ENCODE assay signal across 1 cellular context in genomic region chr11:506950-507726, GRCh38.
A peak's percentile ranks its signal among the peaks of the same experiment; 100 is the strongest.
TF ChIP-seq lines count a peak whose summit lies in the region.

TSS of gene RNH1 (minus strand) at chr11:507242. CDS start at chr11:502162, 5,080 bp downstream.

TF ChIP-seq in HepG2, 621 proteins besides CTCF, POLR2A, EP300 and RAD21 (continued from another document and continues in another):
- TF ChIP-seq ZNF704 (CRISPR knock-in tag; IDR thresholded peaks at IDR 0.05; ENCODE audit: borderline replicate concordance) (no peak), MED13 (CRISPR knock-in tag; IDR thresholded peaks at IDR 0.05) (no peak), STAG1 (CRISPR knock-in tag; IDR thresholded peaks at IDR 0.05) (no peak), ZNF800 (CRISPR knock-in tag; IDR thresholded peaks at IDR 0.05) (no peak), KLF13 (CRISPR knock-in tag; IDR thresholded peaks at IDR 0.05) (no peak), ZNF281 (CRISPR knock-in tag; IDR thresholded peaks at IDR 0.05; ENCODE audit: borderline replicate concordance) (no peak), SNAPC5 (CRISPR knock-in tag; IDR thresholded peaks at IDR 0.05; ENCODE audit: borderline replicate concordance) (0 out of 2 replicates have a peak, but pooled peaks have one; percentile 48), NONO (IDR thresholded peaks at IDR 0.05) (no peak), NONO (CRISPR knock-in tag; conservative IDR thresholded peaks at IDR 0.05) (peak; percentile 75), ASH2L (IDR thresholded peaks at IDR 0.05; ENCODE audit: insufficient read length, low read depth, low read length) (no peak), MEIS1 (CRISPR knock-in tag; IDR thresholded peaks at IDR 0.05; ENCODE audit: borderline replicate concordance) (no peak), KIAA2018 (CRISPR knock-in tag; IDR thresholded peaks at IDR 0.05; ENCODE audit: borderline replicate concordance) (no peak), ZHX1 (CRISPR knock-in tag; IDR thresholded peaks at IDR 0.05; ENCODE audit: low read depth) (no peak; the same call in 1 of the 2 replicates), ZNF790 (CRISPR knock-in tag; IDR thresholded peaks at IDR 0.05; ENCODE audit: borderline replicate concordance) (no peak), MIXL1 (CRISPR knock-in tag; IDR thresholded peaks at IDR 0.05) (peak; percentile 49; the same call in 1 of the 2 replicates), HOXA9 (CRISPR knock-in tag; IDR thresholded peaks at IDR 0.05; ENCODE audit: borderline replicate concordance) (no peak), ZNF570 (CRISPR knock-in tag; IDR thresholded peaks at IDR 0.05; ENCODE audit: borderline replicate concordance) (no peak), CEBPG (CRISPR knock-in tag; IDR thresholded peaks at IDR 0.05) (no peak), SP4 (CRISPR knock-in tag; IDR thresholded peaks at IDR 0.05) (peak; percentile 96), RNF219 (CRISPR knock-in tag; IDR thresholded peaks at IDR 0.05) (no peak), CERS6 (CRISPR knock-in tag; IDR thresholded peaks at IDR 0.05) (no peak), ARID3A (IDR thresholded peaks at IDR 0.05; ENCODE audit: low read depth, low read length) (peak; percentile 4; the same call in 1 of the 2 replicates), ZNF614 (CRISPR knock-in tag; IDR thresholded peaks at IDR 0.05; ENCODE audit: borderline replicate concordance) (peak; percentile 35; the same call in 1 of the 2 replicates)
